ENCODE assay signal across 31 cellular contexts in the genomic region with DNA sequence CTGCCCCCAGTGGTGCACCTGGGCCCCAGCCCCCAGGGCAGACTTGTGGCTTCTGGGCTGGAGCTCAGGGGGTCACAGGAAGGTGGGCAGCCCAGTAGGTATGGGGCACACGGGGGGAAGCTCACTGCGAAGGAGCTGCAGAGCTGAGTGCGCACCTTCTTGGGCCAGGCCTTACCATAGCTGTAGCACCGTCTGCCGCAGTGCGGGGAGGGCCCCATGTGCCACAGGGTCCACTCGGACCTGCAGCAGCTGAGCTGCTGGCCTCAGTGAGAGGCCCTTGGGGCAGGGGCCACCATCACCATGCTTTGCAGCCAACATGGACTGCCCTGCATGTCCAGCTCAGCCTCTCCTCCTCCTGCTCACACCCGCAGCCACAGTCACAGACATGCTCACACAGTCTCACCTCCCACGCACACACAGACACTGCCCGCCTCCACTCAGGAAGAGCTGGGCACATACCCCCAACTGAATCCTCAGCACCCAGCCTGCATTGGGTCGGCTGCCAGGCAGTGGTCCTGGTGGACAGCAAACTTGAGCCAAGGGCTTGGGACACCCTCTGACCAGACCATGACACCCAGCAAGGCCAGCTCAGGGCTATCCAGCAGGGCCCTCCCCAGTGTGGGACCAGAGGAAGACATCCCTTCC. TPM values are rescaled to one million over a fixed set of nuclear protein-coding genes. Genes with fewer than 3 reads are reported as not detected.
A peak's percentile ranks its signal among the peaks of the same experiment; 100 is the strongest.
DNase-seq lines count a peak whose midpoint lies in the region; ATAC-seq, FAIRE-seq and TF ChIP-seq lines count a peak whose summit lies in the region.
"Had no signal": no experiment of that assay in that cellular context is flagged by ENCODE, and none has a peak within 500 bp of the region (broad histone marks: within the 10 kb centered on the region; RNA-seq: fewer than 3 reads in every experiment).

No MANE protein-coding gene starts in this region.

- H2AFZ ChIP-seq in K562 (ENCODE audit: low read depth, low read length), result no peak overlapping the region

- ATAC-seq in K562 (no peak), HG03460 (IDR thresholded peaks at IDR 0.05; ENCODE audit: unreplicated experiment) (no peak)
- ATAC-seq: activated naive CD4-positive, alpha-beta T cell treated with anti-CD3 and anti-CD28 coated beads, Interleukin-2, amount 50 U/mL, for 72 hours; stimulated activated naive CD8-positive, alpha-beta T cell treated with anti-CD3 and anti-CD28 coated beads, Interleukin-15, Interleukin-2, amounts not matched to agents 100 U/mL and 50 U/mL, for 24 hours had no signal

- H3K4me3 ChIP-seq in HEK293 (ENCODE audit: low read depth, low read length), result no peak overlapping the region
- no peak overlapping the region for H3K4me3 ChIP-seq in K562
- H3K4me3 ChIP-seq: cardiac muscle cell, Peyer's patch, smooth muscle cell had no signal

- DNase-seq in K562 (ENCODE audit: extremely low read depth in 1 of 4, low spot score in 3 of 4) (no peak), left kidney (ENCODE audit: low read depth, low spot score) (peak; percentile 33), T-helper 9 cell (no peak), NCI-H146 (lab: John Stamatoyannopoulos, UW) (no peak)
- DNase-seq: activated CD4-positive, alpha-beta T cell treated with anti-CD3 and anti-CD28 coated beads for 4 hours; aorta; Caco-2; DMS53; endodermal cell; H7; islet precursor cell; naive B cell; NCI-H1436; NCI-H226; NCI-H774; Peyer's patch; retina; SHP77; stimulated activated naive CD8-positive, alpha-beta T cell treated with anti-CD3 and anti-CD28 coated beads, Interleukin-15, Interleukin-2, amounts not matched to agents 100 U/mL and 50 U/mL, for 24 hours had no signal

- H3K4me2 ChIP-seq in K562 (ENCODE audit: insufficient read depth, low read length), result no peak overlapping the region
- H3K4me2 ChIP-seq: smooth muscle cell had no signal

- no TSS peak for BruUV-seq in K562 (replicated peaks; lab: Mats Ljungman, UMichigan)

- H3K79me2 ChIP-seq in K562 (ENCODE audit: control insufficient read depth, insufficient read depth, low read length), result no peaks in the 10 kb centered on the region

- POLR2A ChIA-PET in HEK293 (lab: Yijun Ruan, JAX) (interaction anchor here (0.6 to 1.7 kb wide), 2 partner anchors 34 to 109 kb away, joined by 4 to 6 read pairs; no protein-coding TSS in a partner anchor), K562 (lab: Yijun Ruan, JAX) (interaction anchor here (0.6 to 1.2 kb wide), 3 partner anchors 19 to 86 kb away, joined by 3 to 4 read pairs (median 3); no protein-coding TSS in a partner anchor)

- intact Hi-C loops in K562 (cut with micrococcal nuclease), result loop anchor here (5.0 kb wide), 1 partner anchor 202 kb away; no protein-coding TSS in a partner anchor

- 0 out of 4 replicates have a peak overlapping the region, but pooled peaks of 1 of the 2 experiments have one; percentile 14 for H3K9ac ChIP-seq in K562 (ENCODE audit: insufficient read depth in 1 of 2, low read depth in 2 of 2, low read length in 2 of 2)

- H3K27ac ChIP-seq in HEK293 (ENCODE audit: extremely low read depth, low read depth, low read length) (no peak overlapping the region), K562 (ENCODE audit: extremely low read depth, low read depth, low read length) (no peak overlapping the region), temporal lobe (ENCODE audit: low read depth, low read length) (peak overlapping the region; percentile 44)
- H3K27ac ChIP-seq: C4-2B, cardiac muscle cell, Peyer's patch, VCaP had no signal

- no peak for TF ChIP-seq RAD21 in K562 (CRISPR knock-in tag; conservative IDR thresholded peaks at IDR 0.05 in 1 of 2, IDR thresholded peaks at IDR 0.05 in 1 of 2)

- no peak for FAIRE-seq in K562 (lab: Jason Lieb, UNC)

- TF ChIP-seq EP300 in K562 (IDR thresholded peaks at IDR 0.05; ENCODE audit: low read length), result no peak

- no peaks in the 10 kb centered on the region for H3K36me3 ChIP-seq in HEK293 (ENCODE audit: control insufficient read depth in 2 of 2, insufficient read depth in 1 of 2, low read length in 2 of 2)
- no peaks in the 10 kb centered on the region for H3K36me3 ChIP-seq in K562 (ENCODE audit: control insufficient read depth, insufficient read depth, low read length)
- H3K36me3 ChIP-seq: cardiac muscle cell, Peyer's patch had no signal

- in situ Hi-C loops in K562 (cut with MboI), result no loop called here

- no peak for TF ChIP-seq POLR2A in K562 (conservative IDR thresholded peaks at IDR 0.05)

- no peaks in the 10 kb centered on the region for H3K9me1 ChIP-seq in K562 (ENCODE audit: control insufficient read depth, insufficient read depth, low read length)

- H3K4me1 ChIP-seq in HEK293 (ENCODE audit: control insufficient read depth, insufficient read depth, low read length) (peaks cover 8% of the 10 kb centered on the region; the same call in 1 of the 2 replicates), K562 (replicated peaks in 1 of 2; ENCODE audit: control insufficient read depth in 2 of 2, insufficient read depth in 2 of 2, low read length in 2 of 2) (peaks cover 0 to 24% of the 10 kb centered on the region in 2 experiments; a peak in 2 of 5 replicates)

- TF ChIP-seq CTCF in HEK293 (tag by site-specific recombination; IDR thresholded peaks at IDR 0.05), result no peak
- TF ChIP-seq CTCF in K562 (IDR thresholded peaks at IDR 0.05 in 2 of 3, conservative IDR thresholded peaks at IDR 0.05 in 1 of 3; ENCODE audit: insufficient read depth in 2 of 3, low read depth in 1 of 3, low read length in 3 of 3), result no peak

- CTCF ChIA-PET in HEK293 (lab: Yijun Ruan, JAX) (interaction anchor here (0.5 to 4.3 kb wide), 14 partner anchors 15 to 631 kb away, joined by 3 to 25 read pairs (median 3); no protein-coding TSS in a partner anchor), K562 (lab: Yijun Ruan, JAX; ENCODE audit: low intra/inter-chr PET ratio) (no interaction called here)

- H4K20me1 ChIP-seq in K562 (replicated peaks; ENCODE audit: control insufficient read depth, insufficient read depth, low read length), result peaks cover 11% of the 10 kb centered on the region; the same call in 1 of the 2 replicates

- WGBS in K562 (ENCODE audit: insufficient coverage, low coverage, missing lambda C conversion rate), result 18% methylated on average over 10 of the region's 11 CpGs

- peaks cover 0 to 14% of the 10 kb centered on the region in 2 experiments; a peak in 2 of 5 replicates for H3K27me3 ChIP-seq in K562 (ENCODE audit: control insufficient read depth in 2 of 2, insufficient read depth in 2 of 2, low read length in 2 of 2)

- H3K9me3 ChIP-seq in HEK293 (ENCODE audit: control insufficient read depth, insufficient read depth, low read depth, low read length) (no peaks in the 10 kb centered on the region), K562 (replicated peaks; ENCODE audit: control insufficient read depth, insufficient read depth, low read depth, low read length) (peaks cover 8% of the 10 kb centered on the region)
- H3K9me3 ChIP-seq: Peyer's patch had no signal

TF ChIP-seq in HEK293, 187 proteins besides CTCF, POLR2A, EP300 and RAD21 (continues in another document):
- TF ChIP-seq ZNF473 (tag by site-specific recombination; IDR thresholded peaks at IDR 0.05) (no peak), ZBTB8A (tag by site-specific recombination; IDR thresholded peaks at IDR 0.05) (no peak), GLIS2 (tag by site-specific recombination; IDR thresholded peaks at IDR 0.05) (peak; percentile 39; the same call in 1 of the 2 replicates), ZNF514 (tag by site-specific recombination; IDR thresholded peaks at IDR 0.05) (no peak)

TF ChIP-seq in K562, 482 proteins besides CTCF, POLR2A, EP300 and RAD21 (continues in another document):
- TF ChIP-seq PYGO2 (tag; IDR thresholded peaks at IDR 0.05) (no peak), EGR1 (conservative IDR thresholded peaks at IDR 0.05) (0 out of 2 replicates have a peak, but pooled peaks have one; percentile 17), KLF13 (tag; IDR thresholded peaks at IDR 0.05; ENCODE audit: borderline replicate concordance, low read depth) (no peak)

RNA-seq across cellular contexts. Expression of a gene that starts 35.3 kb away (rescaled TPM):
- 41.5 and 53.5 TPM in 2 replicates for total RNA-seq in K562 (2011; cell fraction: chromatin; rRNA removed; ENCODE audit: low replicate concordance)
- total RNA-seq in K562 (2011; cell fraction: nucleolus; rRNA removed), result 31.1 and 36.5 TPM in 2 replicates
- total RNA-seq in K562 (2011; cell fraction: nucleoplasm; rRNA removed), result 30.2 and 31.3 TPM in 2 replicates
- total RNA-seq in K562 (2014; rRNA removed) (20.8 and 26.6 TPM in 2 replicates), K562 (2014; rRNA removed; fragmentation: Illumina TruSeq; extraction: Trizol) (18.0 and 19.0 TPM in 2 replicates), K562 (2015; rRNA removed; fragmentation: Illumina TruSeq; extraction: Trizol) (26.5 and 27.8 TPM in 2 replicates), K562 (2021) (41.8 and 42.4 TPM in 2 replicates), temporal lobe (17.9 TPM)
- polyA plus RNA-seq in K562 (2011; rRNA removed) (20.5 and 27.9 TPM in 2 replicates), K562 (2014; fragmentation: Illumina TruSeq; extraction: Trizol) (29.3 and 31.6 TPM in 2 replicates), K562 (2014; fragmentation: Nextera tagmentation; extraction: Ambion mirVana) (10 to 100 TPM; 10.1 to 11.1 TPM), K562 (2014; rRNA removed) (28.6 and 33.2 TPM in 2 replicates)
- 21.3 and 25.6 TPM in 2 replicates for polyA plus RNA-seq in K562 (2011; cell fraction: cytosol; rRNA removed)
- 38.5 and 52.3 TPM in 2 replicates for polyA plus RNA-seq in K562 (2011; cell fraction: nucleus; rRNA removed)
- 27.6 and 28.6 TPM in 2 replicates for polyA plus RNA-seq in K562 (2012)
- polyA minus RNA-seq in K562 (2011; rRNA and poly(A)+ RNA removed), result 14.0 and 22.8 TPM in 2 replicates
- 24.0 and 25.9 TPM in 2 replicates for polyA minus RNA-seq in K562 (2011; cell fraction: cytosol; rRNA and poly(A)+ RNA removed)
- 8.9 and 11.0 TPM in 2 replicates for polyA minus RNA-seq in K562 (2011; cell fraction: nucleus; rRNA and poly(A)+ RNA removed)

RNA-seq across cellular contexts. Expression of a gene that starts 55.0 kb away (rescaled TPM):
- total RNA-seq in K562 (2011; cell fraction: chromatin; rRNA removed; ENCODE audit: low replicate concordance), result 0.51 and 0.74 TPM in 2 replicates
- total RNA-seq in K562 (2011; cell fraction: nucleolus; rRNA removed), result 1.3 and 1.4 TPM in 2 replicates
- total RNA-seq in K562 (2011; cell fraction: nucleoplasm; rRNA removed), result 0.46 and 0.88 TPM in 2 replicates
- total RNA-seq in K562 (2014; rRNA removed) (not detected in 2 replicates), K562 (2014; rRNA removed; fragmentation: Illumina TruSeq; extraction: Trizol) (not detected in 2 replicates), K562 (2015; rRNA removed; fragmentation: Illumina TruSeq; extraction: Trizol) (0.14 TPM in 1 of 2 replicates, not detected in the other), K562 (2021) (0.18 and 0.27 TPM in 2 replicates), temporal lobe (not detected)
- polyA plus RNA-seq in K562 (2011; rRNA removed) (0.14 and 0.24 TPM in 2 replicates), K562 (2014; fragmentation: Illumina TruSeq; extraction: Trizol) (not detected in 2 replicates), K562 (2014; fragmentation: Nextera tagmentation; extraction: Ambion mirVana) (not detected), K562 (2014; rRNA removed) (0.16 and 0.19 TPM in 2 replicates)
- polyA plus RNA-seq in K562 (2011; cell fraction: cytosol; rRNA removed), result 0.12 and 0.88 TPM in 2 replicates
- 1.5 and 2.8 TPM in 2 replicates for polyA plus RNA-seq in K562 (2011; cell fraction: nucleus; rRNA removed)
- polyA plus RNA-seq in K562 (2012), result 0.18 and 0.68 TPM in 2 replicates
- polyA minus RNA-seq in K562 (2011; rRNA and poly(A)+ RNA removed), result not detected in 2 replicates
- not detected in 2 replicates for polyA minus RNA-seq in K562 (2011; cell fraction: cytosol; rRNA and poly(A)+ RNA removed)
- polyA minus RNA-seq in K562 (2011; cell fraction: nucleus; rRNA and poly(A)+ RNA removed), result 0.44 and 0.81 TPM in 2 replicates
- total RNA-seq: aorta, endodermal cell, fibroblast of villous mesenchyme, H7, LHCN-M2, osteocyte, Peyer's patch had no signal
- polyA plus RNA-seq: AG04450, aorta, cardiac muscle cell had no signal
